In genomic region chr9:134434896-134435506, GRCh38 we compare ENCODE assay signal across 1 cellular context.
TF ChIP-seq lines count a peak whose summit lies in the region.

No MANE protein-coding gene starts in this region.

TF ChIP-seq in HEK293, 187 proteins besides CTCF, POLR2A, EP300 and RAD21 (continued from another document):
- TF ChIP-seq PRDM4 (tag by site-specific recombination; IDR thresholded peaks at IDR 0.05) (peak; percentile 44; the same call in 1 of the 2 replicates), EGR2 (tag by site-specific recombination; IDR thresholded peaks at IDR 0.05; ENCODE audit: low read depth) (no peak), ZBTB7A (tag by site-specific recombination; IDR thresholded peaks at IDR 0.05; ENCODE audit: low read depth) (no peak), ZNF677 (tag by site-specific recombination; IDR thresholded peaks at IDR 0.05) (no peak), IKZF3 (tag by site-specific recombination; IDR thresholded peaks at IDR 0.05) (peak; percentile 85), ZNF184 (tag by site-specific recombination; IDR thresholded peaks at IDR 0.05) (0 out of 2 replicates have a peak, but pooled peaks have one; percentile 11), ZNF138 (tag by site-specific recombination; IDR thresholded peaks at IDR 0.05; ENCODE audit: borderline replicate concordance) (no peak), ZNF266 (tag by site-specific recombination; IDR thresholded peaks at IDR 0.05; ENCODE audit: low read depth) (no peak), ZNF701 (tag by site-specific recombination; IDR thresholded peaks at IDR 0.05) (no peak), ZNF664 (tag by site-specific recombination; IDR thresholded peaks at IDR 0.05) (no peak), GLI2 (tag by site-specific recombination; IDR thresholded peaks at IDR 0.05; ENCODE audit: borderline replicate concordance, low read depth) (no peak), SP7 (tag by site-specific recombination; IDR thresholded peaks at IDR 0.05) (peak; percentile 30; the same call in 1 of the 2 replicates), ZNF248 (tag by site-specific recombination; IDR thresholded peaks at IDR 0.05) (no peak), TSHZ1 (tag by site-specific recombination; IDR thresholded peaks at IDR 0.05; ENCODE audit: borderline replicate concordance) (no peak), ZNF311 (tag by site-specific recombination; IDR thresholded peaks at IDR 0.05; ENCODE audit: borderline replicate concordance) (no peak), KLF17 (tag by site-specific recombination; IDR thresholded peaks at IDR 0.05) (0 out of 2 replicates have a peak, but pooled peaks have one; percentile 27), ZNF416 (tag by site-specific recombination; IDR thresholded peaks at IDR 0.05) (no peak), GLIS1 (tag by site-specific recombination; IDR thresholded peaks at IDR 0.05) (peak; percentile 41; the same call in 1 of the 2 replicates), ZNF423 (tag by site-specific recombination; IDR thresholded peaks at IDR 0.05) (peak; percentile 56; the same call in 1 of the 2 replicates), ZNF341 (tag by site-specific recombination; IDR thresholded peaks at IDR 0.05; ENCODE audit: low read depth) (peak; percentile 30; the same call in 1 of the 2 replicates), ZNF174 (tag by site-specific recombination; IDR thresholded peaks at IDR 0.05) (no peak), ZEB2 (tag by site-specific recombination; IDR thresholded peaks at IDR 0.05) (peak; percentile 12; the same call in 1 of the 2 replicates), ZNF791 (tag by site-specific recombination; IDR thresholded peaks at IDR 0.05) (no peak), ZNF510 (tag by site-specific recombination; IDR thresholded peaks at IDR 0.05; ENCODE audit: insufficient replicate concordance) (no peak), ZNF585B (tag by site-specific recombination; IDR thresholded peaks at IDR 0.05) (no peak), ZFHX2 (tag by site-specific recombination; conservative IDR thresholded peaks at IDR 0.05) (peak; percentile 42), ZFP41 (tag by site-specific recombination; IDR thresholded peaks at IDR 0.05; ENCODE audit: borderline replicate concordance) (no peak), ZNF398 (tag by site-specific recombination; IDR thresholded peaks at IDR 0.05) (peak; percentile 69), ZBTB44 (tag by site-specific recombination; IDR thresholded peaks at IDR 0.05) (peak; percentile 62; the same call in 1 of the 2 replicates), KLF7 (tag by site-specific recombination; IDR thresholded peaks at IDR 0.05; ENCODE audit: borderline replicate concordance) (no peak), ZNF18 (tag by site-specific recombination; IDR thresholded peaks at IDR 0.05) (no peak), BCL11A (tag by site-specific recombination; IDR thresholded peaks at IDR 0.05; ENCODE audit: low read depth) (no peak), ZNF837 (tag by site-specific recombination; IDR thresholded peaks at IDR 0.05) (no peak), ZNF600 (tag by site-specific recombination; IDR thresholded peaks at IDR 0.05) (no peak), REPIN1 (tag by site-specific recombination; IDR thresholded peaks at IDR 0.05; ENCODE audit: low read depth) (no peak), ZNF624 (tag by site-specific recombination; IDR thresholded peaks at IDR 0.05) (no peak), ZSCAN16 (tag by site-specific recombination; IDR thresholded peaks at IDR 0.05) (no peak), ZSCAN5A (tag by site-specific recombination; IDR thresholded peaks at IDR 0.05) (no peak), ZNF513 (tag by site-specific recombination; IDR thresholded peaks at IDR 0.05) (no peak), ZNF580 (tag by site-specific recombination; IDR thresholded peaks at IDR 0.05) (no peak)
TF ChIP-seq in HEK293: peak in this region for 29.
